In the genomic region with DNA sequence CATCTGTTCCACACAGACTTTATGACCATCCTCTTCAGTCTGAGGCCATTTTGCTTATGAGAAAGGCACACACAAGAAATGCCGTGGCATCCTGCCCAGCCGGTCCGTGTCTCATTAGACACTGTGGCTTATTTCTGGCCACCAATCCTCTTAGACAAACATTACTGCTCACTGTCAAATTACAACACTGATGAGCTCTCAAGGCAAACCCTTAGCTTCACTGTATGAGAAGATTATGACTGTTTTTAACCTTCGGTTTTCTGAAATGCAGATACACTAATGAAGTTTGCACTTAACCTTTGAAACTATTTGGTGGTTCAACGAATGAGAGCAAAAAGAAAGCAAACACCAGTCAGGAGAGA, we compare ENCODE assay signal across 8 cellular contexts. TPM values are rescaled to one million over a fixed set of nuclear protein-coding genes. Genes with fewer than 3 reads are reported as not detected.
DNase-seq lines count a peak whose midpoint lies in the region; TF ChIP-seq lines count a peak whose summit lies in the region.

No MANE protein-coding gene starts in this region.

- no peak for TF ChIP-seq CTCF in AG04450 (IDR thresholded peaks at IDR 0.05; ENCODE audit: low read depth, low read length)

- no peaks in the 10 kb centered on the region for H3K27me3 ChIP-seq in AG04450 (ENCODE audit: control insufficient read depth, insufficient read depth, low read length)
- H3K27me3 ChIP-seq in muscle layer of colon (ENCODE audit: control insufficient read depth in 1 of 2, insufficient read depth in 2 of 2, low read length in 2 of 2), result no peaks in the 10 kb centered on the region

- no peaks in the 10 kb centered on the region for H3K9me3 ChIP-seq in AG04450 (ENCODE audit: control insufficient read depth, insufficient read depth, low read length)
- no peaks in the 10 kb centered on the region for H3K9me3 ChIP-seq in muscle layer of colon (ENCODE audit: low read length)

- H3K4me1 ChIP-seq in muscle layer of colon (ENCODE audit: insufficient read depth, low read length), result peaks cover 29% of the 10 kb centered on the region

- CTCF ChIA-PET in AG04450 (lab: Charles Lee), result interaction anchor here (1.0 to 6.3 kb wide), 4 partner anchors 15 to 210 kb away, joined by 3 to 37 read pairs (median 5); no protein-coding TSS in a partner anchor

- DNase-seq in AG04450 (ENCODE audit: low read depth, low spot score) (no peak), NCI-H1105 treated with DMSO at 0.1 percent for 48 hours (lab: John Stamatoyannopoulos, UW) (peak; percentile 79), dermis blood vessel endothelial cell (peak; percentile 53), MV-4-11 (lab: John Stamatoyannopoulos, UW) (no peak), NCI-H187 treated with DMSO at 0.1 percent for 48 hours (lab: John Stamatoyannopoulos, UW) (no peak)
- DNase-seq in activated CD8-positive, alpha-beta memory T cell treated with anti-CD3 and anti-CD28 coated beads, Interleukin-2, amount 50 U/mL, for 4 hours, result no peak
- no peak for DNase-seq in activated CD8-positive, alpha-beta memory T cell treated with anti-CD3 and anti-CD28 coated beads, Interleukin-2, amount 50 U/mL, for 48 hours

- POLR2A ChIA-PET in AG04450 (lab: Yijun Ruan, JAX), result interaction anchor here (0.9 to 1.9 kb wide), 4 partner anchors 23 to 74 kb away, joined by 3 to 5 read pairs (median 4); partner anchors contain the start of gene DST

- H3K27ac ChIP-seq in AG04450 (ENCODE audit: low read depth, low read length) (peak overlapping the region; percentile 93), muscle layer of colon (ENCODE audit: low read depth, low read length) (peak overlapping the region; percentile 91)

- H3K4me3 ChIP-seq in AG04450 (ENCODE audit: low read depth, low read length), result peak overlapping the region; percentile 29; the same call in 1 of the 2 replicates
- peak overlapping the region in 1 of 2 donors; percentile 42 for H3K4me3 ChIP-seq in muscle layer of colon (ENCODE audit: low read depth in 1 of 2, low read length in 2 of 2)

- H3K36me3 ChIP-seq in muscle layer of colon (ENCODE audit: insufficient read depth, low read length), result no peaks in the 10 kb centered on the region

- peak overlapping the region; percentile 29 for H3K9ac ChIP-seq in muscle layer of colon (ENCODE audit: low read length)

RNA-seq across cellular contexts. Expression of gene DST, which starts 50.5 kb away (rescaled TPM):
- 163 and 182 TPM in 2 replicates for polyA plus RNA-seq in AG04450 (2011; rRNA removed)
- polyA minus RNA-seq in AG04450 (2011; rRNA and poly(A)+ RNA removed), result 634 and 841 TPM in 2 replicates
- 199 and 265 TPM in 2 replicates for total RNA-seq in dermis blood vessel endothelial cell

Comparison
In these comparisons a context has a peak if more than half of its experiments do, and no peak if none do; other contexts are left out.
1. DNase-seq: peak in NCI-H1105 treated with DMSO at 0.1 percent for 48 hours (single experiment) and dermis blood vessel endothelial cell (single experiment); none in AG04450 (single experiment), MV-4-11 (single experiment), activated CD8-positive, alpha-beta memory T cell treated with anti-CD3 and anti-CD28 coated beads, Interleukin-2, amount 50 U/mL, for 4 hours (single experiment), activated CD8-positive, alpha-beta memory T cell treated with anti-CD3 and anti-CD28 coated beads, Interleukin-2, amount 50 U/mL, for 48 hours (single experiment) and NCI-H187 treated with DMSO at 0.1 percent for 48 hours (single experiment).